Comparison of ENCODE assay signal across 11 cellular contexts in genomic region chr9:626591-626990, GRCh38.
DNase-seq lines count a peak whose midpoint lies in the region; ATAC-seq and TF ChIP-seq lines count a peak whose summit lies in the region.
"Had no signal": no experiment of that assay in that cellular context is flagged by ENCODE, and none has a peak within 500 bp of the region (broad histone marks: within the 10 kb centered on the region; RNA-seq: fewer than 3 reads in every experiment).

No MANE protein-coding gene starts in this region.

- H3K4me1 Mint-ChIP-seq in immature natural killer cell, result peaks cover 0 to 1% of the 10 kb centered on the region in 2 donors

- no peak overlapping the region for H3K4me3 ChIP-seq in foreskin fibroblast (ENCODE audit: low read depth in 1 of 2, low read length in 2 of 2)
- peak overlapping the region; percentile 3 to 12 for H3K4me3 ChIP-seq in tibial artery
- H3K4me3 ChIP-seq: SJSA1 had no signal

- DNase-seq in foreskin fibroblast (peak; percentile 23 to 48), tibial artery (no peak), HPDE6-E6E7 (ENCODE audit: extremely low spot score) (no peak), SHP77 (lab: John Stamatoyannopoulos, UW) (no peak), immature natural killer cell (no peak)
- DNase-seq: DND-41, NCI-H1436 had no signal

- H3K9me3 Mint-ChIP-seq in immature natural killer cell, result no peaks in the 10 kb centered on the region
- H3K9me3 Mint-ChIP-seq: brain had no signal

- H3K27me3 ChIP-seq in tibial artery, result no peaks in the 10 kb centered on the region
- H3K27me3 ChIP-seq: SJSA1 had no signal

- no peaks in the 10 kb centered on the region for H3K36me3 ChIP-seq in tibial artery
- H3K36me3 ChIP-seq: SJSA1 had no signal

- no peak for TF ChIP-seq CTCF in foreskin fibroblast (IDR thresholded peaks at IDR 0.05; ENCODE audit: low read depth, low read length)
- TF ChIP-seq CTCF in tibial artery (IDR thresholded peaks at IDR 0.05), result no peak

- H3K36me3 Mint-ChIP-seq in immature natural killer cell, result no peaks in the 10 kb centered on the region
- H3K36me3 Mint-ChIP-seq: brain had no signal

- H3K27ac Mint-ChIP-seq in immature natural killer cell, result no peak overlapping the region

- H3K27ac ChIP-seq in tibial artery, result peak overlapping the region; percentile 79 to 83
- H3K27ac ChIP-seq: SJSA1 had no signal

- H3K4me3 Mint-ChIP-seq in immature natural killer cell, result no peak overlapping the region
- H3K4me3 Mint-ChIP-seq: brain had no signal

- peaks cover 0 to 3% (median 1%) of the 10 kb centered on the region in 3 donors for H3K27me3 Mint-ChIP-seq in immature natural killer cell (ENCODE audit: low read depth in 3 of 3)

- intact Hi-C loops in tibial artery (cut with DNase I; ENCODE audit: low total_unique reads), result loop anchor here (10.0 kb wide), 1 partner anchor 58 kb away; no protein-coding TSS in a partner anchor

- H3K9me3 ChIP-seq in tibial artery, result no peaks in the 10 kb centered on the region
- H3K9me3 ChIP-seq: SJSA1 had no signal

- ATAC-seq in GM21515 (IDR thresholded peaks at IDR 0.05; ENCODE audit: unreplicated experiment) (peak; percentile 87), HG03520 (IDR thresholded peaks at IDR 0.05; ENCODE audit: unreplicated experiment) (peak; percentile 77)

- H3K4me1 ChIP-seq in tibial artery, result peaks cover 0 to 56% (median 30%) of the 10 kb centered on the region in 4 donors
- H3K4me1 ChIP-seq: SJSA1 had no signal

Comparison
In these comparisons a context has a peak if more than half of its experiments do, and no peak if none do; other contexts are left out.
1. DNase-seq: peak in foreskin fibroblast (2 of 2); none in tibial artery (0 of 2), HPDE6-E6E7 (single experiment), SHP77 (0 of 2) and immature natural killer cell (0 of 3).
2. H3K4me3 ChIP-seq: peak in tibial artery (2 of 2); none in foreskin fibroblast (0 of 2).